In the genomic region with DNA sequence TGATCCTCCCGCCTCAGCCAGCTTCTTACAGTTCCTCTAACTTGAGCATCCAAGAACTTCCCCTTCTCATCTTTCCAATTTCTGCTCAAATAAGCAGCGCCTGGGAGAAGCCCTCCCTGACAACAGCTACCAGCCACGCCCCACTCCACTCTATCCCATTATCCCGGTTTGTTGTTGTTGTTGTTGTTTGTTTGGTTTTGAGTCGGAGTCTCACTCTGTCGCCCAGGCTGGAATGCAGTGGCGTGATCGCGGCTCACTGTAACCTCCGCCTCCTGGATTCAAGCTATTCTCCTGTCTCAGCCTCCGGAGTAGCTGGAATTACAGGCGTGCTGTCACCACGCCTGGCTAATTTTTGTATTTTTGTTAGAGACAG, we compare ENCODE assay signal across 1 cellular context.
TF ChIP-seq lines count a peak whose summit lies in the region.

No MANE protein-coding gene starts in this region.

TF ChIP-seq in H1, 55 proteins besides CTCF, POLR2A, EP300 and RAD21:
- no peak for TF ChIP-seq RNF2 (IDR thresholded peaks at IDR 0.05; ENCODE audit: borderline replicate concordance, low read depth, low read length, missing control alignments, poor library complexity, severe bottlenecking)
- no peak for TF ChIP-seq HDAC6 (IDR thresholded peaks at IDR 0.05; ENCODE audit: low read depth, low read length)
